ENCODE assay signal across 31 cellular contexts in genomic region chr1:203097001-203097400, GRCh38. TPM values are rescaled to one million over a fixed set of nuclear protein-coding genes. Genes with fewer than 3 reads are reported as not detected.
"Had no signal": no experiment of that assay in that cellular context is flagged by ENCODE, and none has a peak within 500 bp of the region (broad histone marks: within the 10 kb centered on the region; RNA-seq: fewer than 3 reads in every experiment).

No MANE protein-coding gene starts in this region.

- H3K4me1 Mint-ChIP-seq: activated CD4-positive, alpha-beta memory T cell treated with anti-CD3 and anti-CD28 coated beads, Interleukin-2, amount 10 ng/mL, durations not matched to agents 7 days and 5 days; activated CD4-positive, alpha-beta T cell treated with anti-CD3 and anti-CD28 coated beads, Interleukin-2, amount 10 ng/mL, durations not matched to agents 24 days and 14 days; central memory CD8-positive, alpha-beta T cell; WTC11 had no signal

- DNase-seq: activated CD4-positive, alpha-beta memory T cell treated with anti-CD3 and anti-CD28 coated beads, Interleukin-2, amount 10 ng/mL, durations not matched to agents 7 days and 5 days; activated CD4-positive, alpha-beta T cell treated with anti-CD3 and anti-CD28 coated beads, Interleukin-2, amount 10 ng/mL, durations not matched to agents 24 days and 14 days; activated CD4-positive, alpha-beta T cell treated with anti-CD3 and anti-CD28 coated beads, Interleukin-2, amount 50 U/mL, for 4 hours; activated CD8-positive, alpha-beta memory T cell treated with anti-CD3 and anti-CD28 coated beads, Interleukin-2, amount 50 U/mL, for 48 hours; activated gamma-delta T cell treated with Interleukin-2 at 50 U/mL for 16 hours; activated naive CD4-positive, alpha-beta T cell treated with anti-CD3 and anti-CD28 coated beads, Interleukin-2, amount 50 U/mL, for 16 hours; activated naive CD4-positive, alpha-beta T cell treated with Interleukin-2 at 50 U/mL for 16 hours; activated T-cell treated with anti-CD3 and anti-CD28 coated beads for 4 hours; activated T-cell treated with anti-CD3 and anti-CD28 coated beads, Interleukin-2, amount 50 U/mL, for 24 hours; activated T-cell treated with anti-CD3 and anti-CD28 coated beads, Interleukin-2, amount 50 U/mL, for 72 hours; amniotic stem cell; anterior cingulate cortex; brain microvascular endothelial cell; cortex of kidney; dermis blood vessel endothelial cell; effector CD4-positive, alpha-beta T cell; effector memory CD8-positive, alpha-beta T cell; erythroblast; esophagus squamous epithelium; foreskin melanocyte; T-helper 2 cell had no signal

- H3K4me3 ChIP-seq: esophagus squamous epithelium, gastroesophageal sphincter had no signal

- H3K27ac Mint-ChIP-seq: activated CD4-positive, alpha-beta memory T cell treated with anti-CD3 and anti-CD28 coated beads, Interleukin-2, amount 10 ng/mL, durations not matched to agents 7 days and 5 days; activated CD4-positive, alpha-beta T cell treated with anti-CD3 and anti-CD28 coated beads, Interleukin-2, amount 10 ng/mL, durations not matched to agents 24 days and 14 days; activated naive CD8-positive, alpha-beta T cell; activated T-cell treated with anti-CD3 and anti-CD28 coated beads, Interleukin-2, amount 50 U/mL, for 24 hours; activated T-cell treated with anti-CD3 and anti-CD28 coated beads, Interleukin-2, amount 50 U/mL, for 72 hours; effector memory CD8-positive, alpha-beta T cell; WTC11 had no signal

- ATAC-seq: activated T-cell treated with anti-CD3 and anti-CD28 coated beads, Interleukin-2, amount 50 U/mL, for 72 hours; effector memory CD8-positive, alpha-beta T cell; gastroesophageal sphincter; WTC11 had no signal

- H3K27ac ChIP-seq: brain microvascular endothelial cell, esophagus squamous epithelium, gastroesophageal sphincter had no signal

- H3K4me3 Mint-ChIP-seq: activated CD4-positive, alpha-beta memory T cell treated with anti-CD3 and anti-CD28 coated beads, Interleukin-2, amount 10 ng/mL, durations not matched to agents 7 days and 5 days; activated CD4-positive, alpha-beta T cell treated with anti-CD3 and anti-CD28 coated beads, Interleukin-2, amount 10 ng/mL, durations not matched to agents 24 days and 14 days; activated naive CD8-positive, alpha-beta T cell; activated T-cell treated with anti-CD3 and anti-CD28 coated beads, Interleukin-2, amount 50 U/mL, for 24 hours; activated T-cell treated with anti-CD3 and anti-CD28 coated beads, Interleukin-2, amount 50 U/mL, for 72 hours; central memory CD8-positive, alpha-beta T cell; effector memory CD8-positive, alpha-beta T cell; WTC11 had no signal

- H3K36me3 ChIP-seq: brain microvascular endothelial cell, esophagus squamous epithelium, gastroesophageal sphincter had no signal

- H3K4me1 ChIP-seq: esophagus squamous epithelium, gastroesophageal sphincter had no signal

- H3K27me3 ChIP-seq: esophagus squamous epithelium had no signal

RNA-seq across cellular contexts. Expression of gene MYOG, which starts 11.2 kb away (rescaled TPM):
- total RNA-seq: activated CD4-positive, alpha-beta memory T cell treated with anti-CD3 and anti-CD28 coated beads, Interleukin-2, amount 10 ng/mL, durations not matched to agents 7 days and 5 days; activated CD4-positive, alpha-beta T cell treated with anti-CD3 and anti-CD28 coated beads, Interleukin-2, amount 10 ng/mL, durations not matched to agents 24 days and 14 days; activated T-cell treated with anti-CD3 and anti-CD28 coated beads, Interleukin-2, amount 50 U/mL, for 72 hours; astrocyte; bronchial epithelial cell; cerebellum; dermis blood vessel endothelial cell; esophagus squamous epithelium; fibroblast of lung; fibroblast of villous mesenchyme; T-helper 1 cell treated with Interleukin-12 subunit alpha and Interleukin-12 subunit beta and Interleukin-4 antibody, amounts not matched to agents 30 ng/mL and 1 ng/mL, for 36 hours; WTC11 had no signal

RNA-seq across cellular contexts. Expression of gene ADORA1, which starts 30.5 kb away (rescaled TPM):
- total RNA-seq: activated CD4-positive, alpha-beta T cell treated with anti-CD3 and anti-CD28 coated beads, Interleukin-2, amount 10 ng/mL, durations not matched to agents 24 days and 14 days; activated T-cell treated with anti-CD3 and anti-CD28 coated beads, Interleukin-2, amount 50 U/mL, for 72 hours; dermis blood vessel endothelial cell; T-helper 1 cell treated with Interleukin-12 subunit alpha and Interleukin-12 subunit beta and Interleukin-4 antibody, amounts not matched to agents 30 ng/mL and 1 ng/mL, for 36 hours had no signal
